In genomic region chr11:6321356-6321755, GRCh38 we compare ENCODE assay signal across 9 cellular contexts. TPM values are rescaled to one million over a fixed set of nuclear protein-coding genes. Genes with fewer than 3 reads are reported as not detected.
DNase-seq lines count a peak whose midpoint lies in the region; ATAC-seq and TF ChIP-seq lines count a peak whose summit lies in the region.
"Had no signal": no experiment of that assay in that cellular context is flagged by ENCODE, and none has a peak within 500 bp of the region (broad histone marks: within the 10 kb centered on the region; RNA-seq: fewer than 3 reads in every experiment).

No MANE protein-coding gene starts in this region.

- ATAC-seq in psoas muscle (no peak), HG03469 (IDR thresholded peaks at IDR 0.05; ENCODE audit: unreplicated experiment) (no peak)

- peaks cover 0 to 6% of the 10 kb centered on the region in 2 donors for H3K36me3 ChIP-seq in psoas muscle (ENCODE audit: insufficient read depth in 1 of 2, low read depth in 1 of 2)

- no peaks in the 10 kb centered on the region for H3K27me3 ChIP-seq in psoas muscle (ENCODE audit: insufficient read depth in 3 of 3, low read length in 2 of 3)

- no peak for TF ChIP-seq CTCF in WI38 (IDR thresholded peaks at IDR 0.05; ENCODE audit: low read depth, low read length)
- no peak for TF ChIP-seq CTCF in fibroblast of the aortic adventitia (IDR thresholded peaks at IDR 0.05; ENCODE audit: insufficient read depth, low read length)
- no peak for TF ChIP-seq CTCF in psoas muscle (IDR thresholded peaks at IDR 0.05)

- 54 to 60% (median 54%) methylated on average over 12 of the region's 12 CpGs for WGBS in psoas muscle, 3 donors

- peak overlapping the region; percentile 96 for H3K27ac ChIP-seq in psoas muscle

- peaks cover 27% of the 10 kb centered on the region for H3K4me1 ChIP-seq in psoas muscle

- intact Hi-C loops in psoas muscle (cut with DNase I): no loop called here

- H3K9me3 ChIP-seq in psoas muscle: no peaks in the 10 kb centered on the region

- DNase-seq in Daoy (ENCODE audit: low read depth): peak; percentile 34
- no peak for DNase-seq in fibroblast of the aortic adventitia (ENCODE audit: low read depth)
- peak in 1 of 2 donors; percentile 29 for DNase-seq in psoas muscle
- DNase-seq in NOMO-1 treated with DMSO at 0.1 percent for 48 hours (lab: John Stamatoyannopoulos, UW; ENCODE audit: unreplicated experiment): no peak
- no peak for DNase-seq in NCI-H510A treated with DMSO at 0.1 percent for 48 hours (lab: John Stamatoyannopoulos, UW)
- DNase-seq in Kasumi-1 (lab: John Stamatoyannopoulos, UW): no peak
- DNase-seq: GDM1 had no signal

- H3K4me3 ChIP-seq in WI38 (ENCODE audit: low read depth, low read length) (peak overlapping the region; percentile 74), fibroblast of the aortic adventitia (ENCODE audit: low read depth, low read length) (peak overlapping the region; percentile 87), psoas muscle (peak overlapping the region; percentile 78)

RNA-seq across cellular contexts. Expression of gene CAVIN3, which starts 1.1 kb away (rescaled TPM):
- 173 and 189 TPM in 2 replicates for total RNA-seq in Daoy (2014; rRNA removed; shearing (Covaris generic))
- 323 and 888 TPM in 2 replicates for total RNA-seq in fibroblast of the aortic adventitia (ENCODE audit: low replicate concordance)
- total RNA-seq in psoas muscle: 10 to 100 TPM; 14.2 to 25.5 (median 15.4) TPM
- polyA plus RNA-seq in psoas muscle: 10 to 100 TPM; 21.5 to 24.7 (median 23.5) TPM
